Comparison of ENCODE assay signal across 1 cellular context in genomic region chr1:53834776-53835175, GRCh38.
TF ChIP-seq lines count a peak whose summit lies in the region.

No MANE protein-coding gene starts in this region.

TF ChIP-seq in GM12878, 131 proteins besides CTCF, POLR2A, EP300 and RAD21 (continued from another document):
- TF ChIP-seq IRF3 (IDR thresholded peaks at IDR 0.05) = no peak
- no peak for TF ChIP-seq HDAC6 (IDR thresholded peaks at IDR 0.05; ENCODE audit: unreplicated experiment)
- TF ChIP-seq MLLT1 (IDR thresholded peaks at IDR 0.05) = no peak
- TF ChIP-seq POLR2AphosphoS5 (IDR thresholded peaks at IDR 0.05; ENCODE audit: low read length) = no peak
- no peak for TF ChIP-seq NFIC (IDR thresholded peaks at IDR 0.05; ENCODE audit: low read depth, low read length)
